ENCODE assay signal across 20 cellular contexts in the genomic region with DNA sequence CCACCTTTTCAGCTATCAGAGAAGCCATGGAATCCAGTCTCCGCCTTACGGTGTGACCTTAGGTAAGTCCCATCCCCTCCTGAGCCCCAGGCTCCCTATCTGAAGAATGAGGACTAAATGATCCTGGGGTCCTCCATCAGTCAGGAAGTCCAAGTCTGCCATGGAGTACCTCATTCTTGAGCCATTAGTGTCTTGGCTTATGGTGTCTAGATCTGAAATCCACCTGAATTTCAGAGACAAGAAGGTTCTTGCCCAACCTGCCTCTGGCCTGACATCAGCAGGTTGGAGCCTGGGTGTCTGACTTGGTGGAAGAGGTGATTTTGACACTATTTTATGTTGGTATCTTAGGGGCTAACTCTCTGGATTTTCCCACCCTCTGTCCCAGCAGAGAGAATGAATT. TPM values are rescaled to one million over a fixed set of nuclear protein-coding genes. Genes with fewer than 3 reads are reported as not detected.
A peak's percentile ranks its signal among the peaks of the same experiment; 100 is the strongest.
DNase-seq lines count a peak whose midpoint lies in the region; ATAC-seq, FAIRE-seq and TF ChIP-seq lines count a peak whose summit lies in the region.
"Had no signal": no experiment of that assay in that cellular context is flagged by ENCODE, and none has a peak within 500 bp of the region (broad histone marks: within the 10 kb centered on the region; RNA-seq: fewer than 3 reads in every experiment).

No MANE protein-coding gene starts in this region.

- peaks cover 1% of the 10 kb centered on the region for H3K27me3 Mint-ChIP-seq in activated naive CD4-positive, alpha-beta T cell treated with anti-CD3 and anti-CD28 coated beads, Interleukin-2, amount 50 U/mL, for 24 hours

- H3K4me3 ChIP-seq in epithelial cell of esophagus (ENCODE audit: low read length) = no peak overlapping the region
- no peak overlapping the region for H3K4me3 ChIP-seq in keratinocyte (ENCODE audit: control insufficient read depth in 2 of 3, extremely low read depth in 1 of 3, insufficient read depth in 2 of 3, low read depth in 1 of 3, low read length in 3 of 3)
- H3K4me3 ChIP-seq: A549, BLaER1, GM12878, GM23248, HAP-1 had no signal

- H3K79me2 ChIP-seq in keratinocyte (ENCODE audit: control insufficient read depth, insufficient read depth, low read length) = no peaks in the 10 kb centered on the region

- H3K9me1 ChIP-seq in keratinocyte (ENCODE audit: control insufficient read depth, extremely low read depth, insufficient read depth, low read length) = no peaks in the 10 kb centered on the region

- H3K27ac ChIP-seq in keratinocyte (ENCODE audit: control insufficient read depth, insufficient read depth, low read length) = no peak overlapping the region
- H3K27ac ChIP-seq: 22Rv1, A549, BLaER1, GM23248 had no signal

- DNase-seq in activated naive CD4-positive, alpha-beta T cell treated with anti-CD3 and anti-CD28 coated beads, Interleukin-2, amount 50 U/mL, for 72 hours (ENCODE audit: low spot score in 2 of 2) = no peak
- peak; percentile 75 for DNase-seq in epithelial cell of esophagus (ENCODE audit: low read depth)
- no peak for DNase-seq in keratinocyte (ENCODE audit: low read depth, low spot score)
- DNase-seq in activated CD4-positive, alpha-beta T cell treated with anti-CD3 and anti-CD28 coated beads, Interleukin-2, amount 50 U/mL, for 4 hours = no peak
- no peak for DNase-seq in occipital lobe (lab: John Stamatoyannopoulos, UW)
- DNase-seq: COR-L47, DMS 273 treated with DMSO at 0.1 percent for 48 hours, DMS53, DND-41, EL, GM23248 had no signal

- no peak overlapping the region for H3K9ac ChIP-seq in keratinocyte (ENCODE audit: control insufficient read depth, extremely low read depth, insufficient read depth, low read length)
- H3K9ac ChIP-seq: BLaER1, GM23248 had no signal

- H3K36me3 ChIP-seq in keratinocyte (ENCODE audit: control insufficient read depth in 2 of 2, extremely low read depth in 1 of 2, insufficient read depth in 2 of 2, low read length in 2 of 2) = no peaks in the 10 kb centered on the region
- H3K36me3 ChIP-seq: BLaER1, HAP-1 had no signal

- no peaks in the 10 kb centered on the region for H3K4me1 Mint-ChIP-seq in activated naive CD4-positive, alpha-beta T cell treated with anti-CD3 and anti-CD28 coated beads, Interleukin-2, amount 50 U/mL, for 24 hours
- H3K4me1 Mint-ChIP-seq: CD8-positive, alpha-beta memory T cell had no signal

- ATAC-seq in activated naive CD4-positive, alpha-beta T cell treated with anti-CD3 and anti-CD28 coated beads, Interleukin-2, amount 50 U/mL, for 72 hours = no peak
- ATAC-seq in GM19452 (IDR thresholded peaks at IDR 0.05; ENCODE audit: unreplicated experiment) = no peak
- ATAC-seq: A549, GM12878 had no signal

- FAIRE-seq in keratinocyte (lab: Jason Lieb, UNC) = peak; percentile 84
- FAIRE-seq: A549, GM12878 had no signal

- peaks cover 22% of the 10 kb centered on the region for H3K4me1 ChIP-seq in keratinocyte (ENCODE audit: control insufficient read depth, extremely low read depth, insufficient read depth, low read length)
- H3K4me1 ChIP-seq: A549, HAP-1 had no signal

- H3K9me3 ChIP-seq in keratinocyte (ENCODE audit: control insufficient read depth, low read depth, low read length) = no peaks in the 10 kb centered on the region
- H3K9me3 ChIP-seq: A549, HAP-1 had no signal

- peak overlapping the region; percentile 28 for H3K4me2 ChIP-seq in keratinocyte (ENCODE audit: control insufficient read depth, extremely low read depth, insufficient read depth, low read depth, low read length)
- H3K4me2 ChIP-seq: A549 had no signal

- no peak overlapping the region for H2AFZ ChIP-seq in keratinocyte (ENCODE audit: control insufficient read depth, low read length)
- H2AFZ ChIP-seq: GM23248 had no signal

- H3K27ac Mint-ChIP-seq in activated naive CD4-positive, alpha-beta T cell treated with anti-CD3 and anti-CD28 coated beads, Interleukin-2, amount 50 U/mL, for 24 hours = peak overlapping the region; percentile 77
- peak overlapping the region in 1 of 2 donors; percentile 5 for H3K27ac Mint-ChIP-seq in activated naive CD4-positive, alpha-beta T cell treated with anti-CD3 and anti-CD28 coated beads, Interleukin-2, amount 50 U/mL, for 72 hours

- H3K27me3 ChIP-seq in keratinocyte (ENCODE audit: control insufficient read depth, extremely low read depth, insufficient read depth, low read length) = no peaks in the 10 kb centered on the region

- H3K9me3 Mint-ChIP-seq in activated naive CD4-positive, alpha-beta T cell treated with anti-CD3 and anti-CD28 coated beads, Interleukin-2, amount 50 U/mL, for 24 hours = no peaks in the 10 kb centered on the region
- no peaks in the 10 kb centered on the region for H3K9me3 Mint-ChIP-seq in activated naive CD4-positive, alpha-beta T cell treated with anti-CD3 and anti-CD28 coated beads, Interleukin-2, amount 50 U/mL, for 72 hours

- H3K36me3 Mint-ChIP-seq in activated naive CD4-positive, alpha-beta T cell treated with anti-CD3 and anti-CD28 coated beads, Interleukin-2, amount 50 U/mL, for 24 hours = no peaks in the 10 kb centered on the region
- H3K36me3 Mint-ChIP-seq in activated naive CD4-positive, alpha-beta T cell treated with anti-CD3 and anti-CD28 coated beads, Interleukin-2, amount 50 U/mL, for 72 hours = no peaks in the 10 kb centered on the region
- H3K36me3 Mint-ChIP-seq: CD8-positive, alpha-beta memory T cell had no signal

- no peak overlapping the region for H3K4me3 Mint-ChIP-seq in activated naive CD4-positive, alpha-beta T cell treated with anti-CD3 and anti-CD28 coated beads, Interleukin-2, amount 50 U/mL, for 24 hours
- H3K4me3 Mint-ChIP-seq: CD8-positive, alpha-beta memory T cell had no signal

- dilution Hi-C loops in keratinocyte (cut with MboI; ENCODE audit: extremely low pct_ligation_motif_present, low sequenced_read_pairs) = no loop called here

- H4K20me1 ChIP-seq in keratinocyte (ENCODE audit: control insufficient read depth, extremely low read depth, insufficient read depth, low read length) = no peaks in the 10 kb centered on the region
- H4K20me1 ChIP-seq: BLaER1 had no signal

- TF ChIP-seq CTCF in epithelial cell of esophagus (IDR thresholded peaks at IDR 0.05; ENCODE audit: insufficient read depth, low read depth, low read length, missing control alignments) (no peak), keratinocyte (optimal IDR thresholded peaks at IDR 0.05 in 1 of 3, IDR thresholded peaks at IDR 0.05 in 1 of 3, conservative IDR thresholded peaks at IDR 0.05 in 1 of 3; ENCODE audit: extremely low read depth in 1 of 3, insufficient read depth in 2 of 3, low read length in 3 of 3) (no peak)

RNA-seq across cellular contexts. Expression of gene CNGB1, which starts 47.1 kb away (rescaled TPM):
- under 1 TPM in 1 of 2 donors, not detected in 1; 0.51 TPM for total RNA-seq in activated naive CD4-positive, alpha-beta T cell treated with anti-CD3 and anti-CD28 coated beads, Interleukin-2, amount 50 U/mL, for 72 hours
- polyA plus RNA-seq in keratinocyte = 0.07 to 0.22 TPM (median 0.08 TPM) in 3 replicates
- 0.40 TPM for polyA plus RNA-seq in keratinocyte (2011; ENCODE audit: low read depth)
- polyA plus RNA-seq in keratinocyte (2011; cell fraction: cytosol; rRNA removed) = 0.06 and 0.12 TPM in 2 replicates
- polyA plus RNA-seq in keratinocyte (2011; cell fraction: nucleus; rRNA removed) = 0.27 and 0.28 TPM in 2 replicates
- 0.28 and 0.32 TPM in 2 replicates for polyA plus RNA-seq in keratinocyte (2012; ENCODE audit: low replicate concordance)
- 0.20 to 0.35 TPM in 2 of 3 replicates, not detected in the other for polyA minus RNA-seq in keratinocyte
- not detected for polyA minus RNA-seq in keratinocyte (2011; cell fraction: cytosol; rRNA and poly(A)+ RNA removed)
- polyA minus RNA-seq in keratinocyte (2011; cell fraction: nucleus; rRNA and poly(A)+ RNA removed) = 0.16 and 1.8 TPM in 2 replicates
- not detected for total RNA-seq in occipital lobe
- total RNA-seq: CD8-positive, alpha-beta memory T cell; G401; GM12878; GM23248 had no signal
- polyA plus RNA-seq: CD8-positive, alpha-beta memory T cell; GM23248 had no signal
